In the genomic region with DNA sequence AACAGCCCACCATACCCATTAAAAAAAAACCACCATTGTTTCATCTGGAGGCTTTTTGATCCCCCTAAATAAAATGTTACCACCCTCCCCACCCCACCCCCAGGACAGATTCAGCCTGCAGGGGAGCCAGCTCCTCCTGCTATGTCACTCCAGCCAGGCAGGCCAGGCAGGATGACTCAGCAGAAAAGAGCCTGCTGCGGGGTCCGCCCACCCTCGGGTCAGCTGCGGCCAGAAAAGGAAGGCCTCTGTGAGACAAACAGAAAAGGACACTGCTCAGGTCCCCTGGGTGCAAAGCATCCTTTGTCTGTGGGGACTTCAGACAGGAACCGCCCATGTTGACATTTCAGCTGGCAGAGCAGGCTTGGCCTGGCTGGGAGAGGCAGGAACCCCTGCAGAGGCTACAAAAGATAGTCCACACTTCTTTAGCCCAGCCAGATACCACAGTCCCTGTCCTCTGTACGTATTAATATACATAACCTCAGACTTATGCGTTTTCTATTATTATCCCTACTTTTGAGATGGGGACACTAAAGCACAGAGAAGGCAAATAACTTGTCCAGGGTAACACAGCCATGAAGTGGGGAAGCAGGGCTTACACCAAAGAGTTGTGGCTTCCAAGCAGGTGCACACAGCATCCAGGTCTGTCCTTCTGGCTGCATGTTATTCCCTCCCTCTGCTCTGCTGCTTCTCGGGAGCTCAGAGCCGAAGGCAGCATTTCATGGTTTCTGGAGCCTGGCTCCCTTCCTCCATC, we compare ENCODE assay signal across 1 cellular context.
TF ChIP-seq lines count a peak whose summit lies in the region.

No MANE protein-coding gene starts in this region.

TF ChIP-seq in K562, 482 proteins besides CTCF, POLR2A, EP300 and RAD21 (continued from another document and continues in another):
- TF ChIP-seq ZNF518B (CRISPR knock-in tag; IDR thresholded peaks at IDR 0.05) (no peak), NR2F6 (CRISPR knock-in tag; IDR thresholded peaks at IDR 0.05) (no peak), SIX5 (IDR thresholded peaks at IDR 0.05; ENCODE audit: borderline replicate concordance in 1 of 2, insufficient read depth in 1 of 2, low read depth in 1 of 2, low read length in 2 of 2) (no peak), ATF4 (CRISPR knock-in tag; IDR thresholded peaks at IDR 0.05) (no peak), DACH1 (IDR thresholded peaks at IDR 0.05; ENCODE audit: partially characterized antibody) (no peak), ADNP (tag; IDR thresholded peaks at IDR 0.05) (no peak), ZNF444 (CRISPR knock-in tag; IDR thresholded peaks at IDR 0.05) (no peak), TGIF2 (CRISPR knock-in tag; IDR thresholded peaks at IDR 0.05) (no peak), GABPB1 (CRISPR knock-in tag; IDR thresholded peaks at IDR 0.05) (no peak), GATA2 (CRISPR knock-in tag; IDR thresholded peaks at IDR 0.05) (no peak), RCOR1 (IDR thresholded peaks at IDR 0.05; ENCODE audit: borderline replicate concordance in 1 of 2, low read depth in 2 of 2, low read length in 2 of 2) (peak in 1 of 2 experiments; percentile 53; a peak in 2 of 4 replicates), CC2D1A (IDR thresholded peaks at IDR 0.05) (no peak), ZNF75A (CRISPR knock-in tag; IDR thresholded peaks at IDR 0.05) (no peak), ZNF134 (CRISPR knock-in tag; conservative IDR thresholded peaks at IDR 0.05) (no peak), TBL1XR1 (IDR thresholded peaks at IDR 0.05; ENCODE audit: low read length in 2 of 2) (0 out of 4 replicates have a peak, but pooled peaks of 1 of the 2 experiments have one; percentile 20), E2F3 (CRISPR knock-in tag; IDR thresholded peaks at IDR 0.05) (no peak), ZNF212 (CRISPR knock-in tag; IDR thresholded peaks at IDR 0.05) (no peak), HMG20A (CRISPR knock-in tag; conservative IDR thresholded peaks at IDR 0.05) (no peak), ARNT (IDR thresholded peaks at IDR 0.05) (no peak), THAP12 (CRISPR knock-in tag; IDR thresholded peaks at IDR 0.05) (no peak), TRIM24 (IDR thresholded peaks at IDR 0.05) (peak in 1 of 2 experiments; percentile 43; a peak in 1 of 4 replicates), ETS2 (tag; IDR thresholded peaks at IDR 0.05; ENCODE audit: borderline replicate concordance, poor library complexity, severe bottlenecking) (no peak), ZBTB1 (CRISPR knock-in tag; IDR thresholded peaks at IDR 0.05; ENCODE audit: borderline replicate concordance, low read depth) (no peak), ZNF507 (tag; conservative IDR thresholded peaks at IDR 0.05) (no peak), NCOA6 (IDR thresholded peaks at IDR 0.05) (no peak), GABPB2 (CRISPR knock-in tag; conservative IDR thresholded peaks at IDR 0.05) (no peak), POLR3G (IDR thresholded peaks at IDR 0.05; ENCODE audit: extremely low read depth, insufficient read length, insufficient replicate concordance) (no peak)
- TF ChIP-seq, protein P1, sequence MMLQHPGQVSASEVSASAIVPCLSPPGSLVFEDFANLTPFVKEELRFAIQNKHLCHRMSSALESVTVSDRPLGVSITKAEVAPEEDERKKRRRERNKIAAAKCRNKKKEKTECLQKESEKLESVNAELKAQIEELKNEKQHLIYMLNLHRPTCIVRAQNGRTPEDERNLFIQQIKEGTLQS (IDR thresholded peaks at IDR 0.05): 0 out of 2 replicates have a peak, but pooled peaks have one; percentile 52
- TF ChIP-seq, protein P1 (CRISPR knock-in tag; conservative IDR thresholded peaks at IDR 0.05): no peak
- TF ChIP-seq, protein P2, sequence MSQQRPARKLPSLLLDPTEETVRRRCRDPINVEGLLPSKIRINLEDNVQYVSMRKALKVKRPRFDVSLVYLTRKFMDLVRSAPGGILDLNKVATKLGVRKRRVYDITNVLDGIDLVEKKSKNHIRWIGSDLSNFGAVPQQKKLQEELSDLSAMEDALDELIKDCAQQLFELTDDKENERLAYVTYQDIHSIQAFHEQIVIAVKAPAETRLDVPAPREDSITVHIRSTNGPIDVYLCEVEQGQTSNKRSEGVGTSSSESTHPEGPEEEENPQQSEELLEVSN (IDR thresholded peaks at IDR 0.05; ENCODE audit: borderline replicate concordance in 1 of 2, extremely low read depth in 1 of 2, insufficient read depth in 1 of 2, insufficient read length in 1 of 2, low read depth in 1 of 2, low read length in 1 of 2, poor library complexity in 1 of 2, severe bottlenecking in 1 of 2): no peak
- TF ChIP-seq, protein P3, sequence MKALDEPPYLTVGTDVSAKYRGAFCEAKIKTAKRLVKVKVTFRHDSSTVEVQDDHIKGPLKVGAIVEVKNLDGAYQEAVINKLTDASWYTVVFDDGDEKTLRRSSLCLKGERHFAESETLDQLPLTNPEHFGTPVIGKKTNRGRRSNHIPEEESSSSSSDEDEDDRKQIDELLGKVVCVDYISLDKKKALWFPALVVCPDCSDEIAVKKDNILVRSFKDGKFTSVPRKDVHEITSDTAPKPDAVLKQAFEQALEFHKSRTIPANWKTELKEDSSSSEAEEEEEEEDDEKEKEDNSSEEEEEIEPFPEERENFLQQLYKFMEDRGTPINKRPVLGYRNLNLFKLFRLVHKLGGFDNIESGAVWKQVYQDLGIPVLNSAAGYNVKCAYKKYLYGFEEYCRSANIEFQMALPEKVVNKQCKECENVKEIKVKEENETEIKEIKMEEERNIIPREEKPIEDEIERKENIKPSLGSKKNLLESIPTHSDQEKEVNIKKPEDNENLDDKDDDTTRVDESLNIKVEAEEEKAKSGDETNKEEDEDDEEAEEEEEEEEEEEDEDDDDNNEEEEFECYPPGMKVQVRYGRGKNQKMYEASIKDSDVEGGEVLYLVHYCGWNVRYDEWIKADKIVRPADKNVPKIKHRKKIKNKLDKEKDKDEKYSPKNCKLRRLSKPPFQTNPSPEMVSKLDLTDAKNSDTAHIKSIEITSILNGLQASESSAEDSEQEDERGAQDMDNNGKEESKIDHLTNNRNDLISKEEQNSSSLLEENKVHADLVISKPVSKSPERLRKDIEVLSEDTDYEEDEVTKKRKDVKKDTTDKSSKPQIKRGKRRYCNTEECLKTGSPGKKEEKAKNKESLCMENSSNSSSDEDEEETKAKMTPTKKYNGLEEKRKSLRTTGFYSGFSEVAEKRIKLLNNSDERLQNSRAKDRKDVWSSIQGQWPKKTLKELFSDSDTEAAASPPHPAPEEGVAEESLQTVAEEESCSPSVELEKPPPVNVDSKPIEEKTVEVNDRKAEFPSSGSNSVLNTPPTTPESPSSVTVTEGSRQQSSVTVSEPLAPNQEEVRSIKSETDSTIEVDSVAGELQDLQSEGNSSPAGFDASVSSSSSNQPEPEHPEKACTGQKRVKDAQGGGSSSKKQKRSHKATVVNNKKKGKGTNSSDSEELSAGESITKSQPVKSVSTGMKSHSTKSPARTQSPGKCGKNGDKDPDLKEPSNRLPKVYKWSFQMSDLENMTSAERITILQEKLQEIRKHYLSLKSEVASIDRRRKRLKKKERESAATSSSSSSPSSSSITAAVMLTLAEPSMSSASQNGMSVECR (CRISPR knock-in tag; IDR thresholded peaks at IDR 0.05): no peak
